30 cellular contexts compared by ENCODE assay signal in genomic region chr16:56286819-56287218, GRCh38.
A peak's percentile ranks its signal among the peaks of the same experiment; 100 is the strongest.
DNase-seq lines count a peak whose midpoint lies in the region; ATAC-seq and TF ChIP-seq lines count a peak whose summit lies in the region.
"Had no signal": no experiment of that assay in that cellular context is flagged by ENCODE, and none has a peak within 500 bp of the region (broad histone marks: within the 10 kb centered on the region; RNA-seq: fewer than 3 reads in every experiment).

No MANE protein-coding gene starts in this region.

- DNase-seq in EL (peak; percentile 63), M059J (ENCODE audit: low read depth) (peak; percentile 52), dorsolateral prefrontal cortex (peak in 2 of 10 donors; percentile 52 to 86)
- DNase-seq in activated T-cell treated with anti-CD3 and anti-CD28 coated beads, Interleukin-2, amount 50 U/mL, for 24 hours: no peak
- DNase-seq: activated CD4-positive, CD25-positive, alpha-beta regulatory T cell treated with anti-CD3 and anti-CD28 coated beads, Interleukin-2, amount 50 U/mL, for 72 hours; activated CD8-positive, alpha-beta T cell treated with anti-CD3 and anti-CD28 coated beads, Interleukin-2, amount 10 ng/mL, durations not matched to agents 7 days and 5 days; activated gamma-delta T cell; activated naive CD8-positive, alpha-beta T cell treated with anti-CD3 and anti-CD28 coated beads, Interleukin-2, amount 50 U/mL, for 24 hours; activated T-cell treated with anti-CD3 and anti-CD28 coated beads for 4 hours; CD4-positive, alpha-beta T cell; DMS 273 treated with DMSO at 0.1 percent for 48 hours; endodermal cell; esophagus squamous epithelium; hippocampal formation; immature natural killer cell; midbrain; natural killer cell; NCI-H526 treated with DMSO at 0.1 percent for 48 hours; pancreas; spleen; stimulated activated CD4-positive, alpha-beta T cell treated with anti-CD3 and anti-CD28 coated beads, Interleukin-2, amount 100 ng/mL, for 48 hours; stimulated activated naive CD4-positive, alpha-beta T cell treated with Interleukin-2 at 50 U/mL for 16 hours; T-cell had no signal

- intact Hi-C loops in dorsolateral prefrontal cortex (cut with DNase I): no loop called here

- ATAC-seq in GM18861 (IDR thresholded peaks at IDR 0.05; ENCODE audit: unreplicated experiment): no peak
- ATAC-seq in GM18519 (IDR thresholded peaks at IDR 0.05; ENCODE audit: low FRiP score, unreplicated experiment): no peak
- ATAC-seq: activated CD8-positive, alpha-beta T cell treated with anti-CD3 and anti-CD28 coated beads, Interleukin-2, amount 10 ng/mL, durations not matched to agents 7 days and 5 days; activated naive CD8-positive, alpha-beta T cell treated with anti-CD3 and anti-CD28 coated beads, Interleukin-2, amount 50 U/mL, for 24 hours; gastroesophageal sphincter; left lung; natural killer cell; T-cell had no signal

- H3K9me3 Mint-ChIP-seq in activated T-cell treated with anti-CD3 and anti-CD28 coated beads, Interleukin-2, amount 50 U/mL, for 24 hours: no peaks in the 10 kb centered on the region
- H3K9me3 Mint-ChIP-seq: activated naive CD8-positive, alpha-beta T cell treated with anti-CD3 and anti-CD28 coated beads, Interleukin-2, amount 50 U/mL, for 24 hours; CD4-positive, alpha-beta T cell; endodermal cell; immature natural killer cell; natural killer cell; T-cell had no signal

- peaks cover 4% of the 10 kb centered on the region for H3K4me1 Mint-ChIP-seq in activated T-cell treated with anti-CD3 and anti-CD28 coated beads, Interleukin-2, amount 50 U/mL, for 24 hours (ENCODE audit: low read depth)
- H3K4me1 Mint-ChIP-seq: immature natural killer cell, T-cell had no signal

- no peaks in the 10 kb centered on the region for H3K36me3 Mint-ChIP-seq in activated T-cell treated with anti-CD3 and anti-CD28 coated beads, Interleukin-2, amount 50 U/mL, for 24 hours (ENCODE audit: low read depth)
- H3K36me3 Mint-ChIP-seq: immature natural killer cell, natural killer cell, T-cell had no signal

- peak overlapping the region; percentile 10 to 100 (median 96) for H3K27ac ChIP-seq in dorsolateral prefrontal cortex
- H3K27ac ChIP-seq in temporal lobe (ENCODE audit: low read depth, low read length): peak overlapping the region; percentile 88
- H3K27ac ChIP-seq: esophagus squamous epithelium, gastroesophageal sphincter, left lung, pancreas, SJSA1, spleen had no signal

- no peak for TF ChIP-seq CTCF in dorsolateral prefrontal cortex (IDR thresholded peaks at IDR 0.05 in 54 of 56, conservative IDR thresholded peaks at IDR 0.05 in 2 of 56; ENCODE audit: low read depth in 1 of 56, partially characterized antibody in 56 of 56)

- H3K27me3 ChIP-seq in dorsolateral prefrontal cortex: no peaks in the 10 kb centered on the region
- H3K27me3 ChIP-seq: esophagus squamous epithelium, gastroesophageal sphincter, left lung, pancreas, SJSA1, spleen had no signal

- H3K4me3 Mint-ChIP-seq in activated T-cell treated with anti-CD3 and anti-CD28 coated beads, Interleukin-2, amount 50 U/mL, for 24 hours: no peak overlapping the region
- H3K4me3 Mint-ChIP-seq: activated CD8-positive, alpha-beta T cell treated with anti-CD3 and anti-CD28 coated beads, Interleukin-2, amount 10 ng/mL, durations not matched to agents 7 days and 5 days; activated naive CD8-positive, alpha-beta T cell treated with anti-CD3 and anti-CD28 coated beads, Interleukin-2, amount 50 U/mL, for 24 hours; brain; CD4-positive, alpha-beta T cell; endodermal cell; immature natural killer cell; natural killer cell; T-cell had no signal

- no peak overlapping the region for H3K27ac Mint-ChIP-seq in activated T-cell treated with anti-CD3 and anti-CD28 coated beads, Interleukin-2, amount 50 U/mL, for 24 hours
- H3K27ac Mint-ChIP-seq: activated CD8-positive, alpha-beta T cell treated with anti-CD3 and anti-CD28 coated beads, Interleukin-2, amount 10 ng/mL, durations not matched to agents 7 days and 5 days; CD4-positive, alpha-beta T cell; endodermal cell; immature natural killer cell; natural killer cell; T-cell had no signal

- H3K4me3 ChIP-seq in dorsolateral prefrontal cortex: no peak overlapping the region
- H3K4me3 ChIP-seq: esophagus squamous epithelium, gastroesophageal sphincter, left lung, pancreas, SJSA1, spleen had no signal

- H3K27me3 Mint-ChIP-seq in activated T-cell treated with anti-CD3 and anti-CD28 coated beads, Interleukin-2, amount 50 U/mL, for 24 hours: no peaks in the 10 kb centered on the region
- H3K27me3 Mint-ChIP-seq: activated naive CD8-positive, alpha-beta T cell treated with anti-CD3 and anti-CD28 coated beads, Interleukin-2, amount 50 U/mL, for 24 hours; brain; CD4-positive, alpha-beta T cell; T-cell had no signal
